In genomic region chr10:125722811-125723210, GRCh38 we compare ENCODE assay signal across 17 cellular contexts. TPM values are rescaled to one million over a fixed set of nuclear protein-coding genes. Genes with fewer than 3 reads are reported as not detected.
DNase-seq lines count a peak whose midpoint lies in the region; ATAC-seq and TF ChIP-seq lines count a peak whose summit lies in the region.
"Had no signal": no experiment of that assay in that cellular context is flagged by ENCODE, and none has a peak within 500 bp of the region (broad histone marks: within the 10 kb centered on the region; RNA-seq: fewer than 3 reads in every experiment).

No MANE protein-coding gene starts in this region.

- no peak overlapping the region for H3K4me3 ChIP-seq in GM23248

- WGBS in GM23248 (ENCODE audit: low coverage in 1 of 2, low lambda C conversion rate in 2 of 2, missing lambda C conversion rate in 2 of 2), 2 experiments: 96 to 98% methylated on average over 1 of the region's 1 CpG

- H3K9ac ChIP-seq in GM23248: peak overlapping the region; percentile 2; the same call in 1 of the 2 replicates

- H3K27me3 ChIP-seq in GM23248 (replicated peaks; ENCODE audit: insufficient read depth): no peaks in the 10 kb centered on the region

- H3K9me3 ChIP-seq in GM23248 (ENCODE audit: low read depth): no peaks in the 10 kb centered on the region

- no peaks in the 10 kb centered on the region for H3K9me3 Mint-ChIP-seq in activated T-cell treated with anti-CD3 and anti-CD28 coated beads, Interleukin-2, amount 50 U/mL, for 24 hours
- H3K9me3 Mint-ChIP-seq in activated T-cell treated with anti-CD3 and anti-CD28 coated beads, Interleukin-2, amount 50 U/mL, for 4 hours: no peaks in the 10 kb centered on the region
- no peaks in the 10 kb centered on the region for H3K9me3 Mint-ChIP-seq in activated T-helper 17 cell treated with anti-CD3 and anti-CD28 coated beads, Interleukin-2, amount 50 U/mL, for 72 hours
- no peaks in the 10 kb centered on the region for H3K9me3 Mint-ChIP-seq in neural crest cell

- peaks cover 39% of the 10 kb centered on the region for H3K79me2 ChIP-seq in GM23248 (ENCODE audit: insufficient read depth)

- H3F3A ChIP-seq in GM23248 (ENCODE audit: insufficient read depth): peaks cover 10% of the 10 kb centered on the region

- in situ Hi-C loops in GM23248 (cut with MboI): loop anchor here (25.0 kb wide), 1 partner anchor 686 kb away; no protein-coding TSS in a partner anchor

- no peaks in the 10 kb centered on the region for H3K27me3 Mint-ChIP-seq in activated T-cell treated with anti-CD3 and anti-CD28 coated beads, Interleukin-2, amount 50 U/mL, for 24 hours
- no peaks in the 10 kb centered on the region for H3K27me3 Mint-ChIP-seq in activated T-cell treated with anti-CD3 and anti-CD28 coated beads, Interleukin-2, amount 50 U/mL, for 4 hours (ENCODE audit: low read depth)
- H3K27me3 Mint-ChIP-seq in activated T-helper 17 cell treated with anti-CD3 and anti-CD28 coated beads, Interleukin-2, amount 50 U/mL, for 72 hours: no peaks in the 10 kb centered on the region
- no peaks in the 10 kb centered on the region for H3K27me3 Mint-ChIP-seq in neural crest cell (ENCODE audit: low read depth)

- H3K4me3 Mint-ChIP-seq in activated T-cell treated with anti-CD3 and anti-CD28 coated beads, Interleukin-2, amount 50 U/mL, for 24 hours: no peak overlapping the region
- no peak overlapping the region for H3K4me3 Mint-ChIP-seq in activated T-cell treated with anti-CD3 and anti-CD28 coated beads, Interleukin-2, amount 50 U/mL, for 4 hours
- no peak overlapping the region for H3K4me3 Mint-ChIP-seq in activated T-helper 17 cell treated with anti-CD3 and anti-CD28 coated beads, Interleukin-2, amount 50 U/mL, for 72 hours
- peak overlapping the region; percentile 36 for H3K4me3 Mint-ChIP-seq in neural crest cell

- no peak overlapping the region for H2AFZ ChIP-seq in GM23248

- H3K27ac ChIP-seq in GM23248: no peak overlapping the region
- H3K27ac ChIP-seq: RWPE1 had no signal

- no peak for ATAC-seq in activated T-cell treated with anti-CD3 and anti-CD28 coated beads, Interleukin-2, amount 50 U/mL, for 4 hours
- ATAC-seq in activated T-helper 17 cell treated with anti-CD3 and anti-CD28 coated beads, Interleukin-2, amount 50 U/mL, for 72 hours (replicated peaks): no peak

- H3K4me1 Mint-ChIP-seq in activated T-cell treated with anti-CD3 and anti-CD28 coated beads, Interleukin-2, amount 50 U/mL, for 24 hours (ENCODE audit: low read depth): peaks cover 34% of the 10 kb centered on the region
- H3K4me1 Mint-ChIP-seq in activated T-cell treated with anti-CD3 and anti-CD28 coated beads, Interleukin-2, amount 50 U/mL, for 4 hours (ENCODE audit: low read depth): peaks cover 35% of the 10 kb centered on the region
- H3K4me1 Mint-ChIP-seq in activated T-helper 17 cell treated with anti-CD3 and anti-CD28 coated beads, Interleukin-2, amount 50 U/mL, for 72 hours: peaks cover 5% of the 10 kb centered on the region
- peaks cover 21% of the 10 kb centered on the region for H3K4me1 Mint-ChIP-seq in neural crest cell

- peaks cover 83% of the 10 kb centered on the region for H3K36me3 Mint-ChIP-seq in activated T-cell treated with anti-CD3 and anti-CD28 coated beads, Interleukin-2, amount 50 U/mL, for 24 hours (ENCODE audit: low read depth)
- peaks cover 42% of the 10 kb centered on the region for H3K36me3 Mint-ChIP-seq in activated T-cell treated with anti-CD3 and anti-CD28 coated beads, Interleukin-2, amount 50 U/mL, for 4 hours (ENCODE audit: insufficient read depth)
- peaks cover 86% of the 10 kb centered on the region for H3K36me3 Mint-ChIP-seq in activated T-helper 17 cell treated with anti-CD3 and anti-CD28 coated beads, Interleukin-2, amount 50 U/mL, for 72 hours (ENCODE audit: low read depth)
- H3K36me3 Mint-ChIP-seq in neural crest cell (ENCODE audit: low read depth): peaks cover 15% of the 10 kb centered on the region

- TF ChIP-seq CTCF in neural crest cell (conservative IDR thresholded peaks at IDR 0.05): no peak

- H3K9me2 ChIP-seq in GM23248 (ENCODE audit: insufficient read depth): no peaks in the 10 kb centered on the region

- H3K4me1 ChIP-seq in GM23248 (ENCODE audit: insufficient read depth): peaks cover 16% of the 10 kb centered on the region

- peaks cover 59% of the 10 kb centered on the region for H3K36me3 ChIP-seq in GM23248 (ENCODE audit: low read depth)

- no peak overlapping the region for H3K4me2 ChIP-seq in GM23248 (ENCODE audit: unreplicated experiment)

- DNase-seq in activated T-cell treated with anti-CD3 and anti-CD28 coated beads, Interleukin-2, amount 50 U/mL, for 24 hours: no peak
- no peak for DNase-seq in activated T-cell treated with anti-CD3 and anti-CD28 coated beads, Interleukin-2, amount 50 U/mL, for 4 hours
- DNase-seq in GM23248: no peak
- DNase-seq in neural crest cell (ENCODE audit: low read depth, low spot score): no peak
- DNase-seq in HT-29 (ENCODE audit: low spot score): no peak
- DNase-seq in NCI-H2196 treated with DMSO at 0.1 percent for 48 hours (lab: John Stamatoyannopoulos, UW; ENCODE audit: unreplicated experiment): no peak
- DNase-seq: ACHN, AML-193, KBM-7, NCI-H1436, NCI-H2029, NCI-H2171, NCI-H446 treated with DMSO at 0.1 percent for 48 hours had no signal

- peak overlapping the region; percentile 60 for H3K27ac Mint-ChIP-seq in activated T-cell treated with anti-CD3 and anti-CD28 coated beads, Interleukin-2, amount 50 U/mL, for 24 hours
- H3K27ac Mint-ChIP-seq in activated T-helper 17 cell treated with anti-CD3 and anti-CD28 coated beads, Interleukin-2, amount 50 U/mL, for 72 hours: peak overlapping the region; percentile 20
- no peak overlapping the region for H3K27ac Mint-ChIP-seq in neural crest cell (ENCODE audit: unreplicated experiment)

- no peaks in the 10 kb centered on the region for H4K20me1 ChIP-seq in GM23248 (ENCODE audit: insufficient read depth)

RNA-seq across cellular contexts. Expression of gene EDRF1, which starts 3.3 kb away (rescaled TPM):
- total RNA-seq in activated T-cell treated with anti-CD3 and anti-CD28 coated beads, Interleukin-2, amount 50 U/mL, for 4 hours: 10 to 100 TPM; 25.4 to 25.6 (median 25.5) TPM
- total RNA-seq in GM23248 (2014; rRNA removed; shearing (Covaris generic)): 13.2 and 16.4 TPM in 2 replicates
- 10.2 and 11.4 TPM in 2 replicates for polyA plus RNA-seq in GM23248 (2016; fragmentation: Nextera tagmentation; extraction: Ambion mirVana)
- total RNA-seq in activated T-helper 17 cell treated with anti-CD3 and anti-CD28 coated beads, Interleukin-2, amount 50 U/mL, for 72 hours: 10 to 100 TPM; 35.9 to 38.0 TPM
- 42.7 and 46.9 TPM in 2 replicates for total RNA-seq in neural crest cell
- total RNA-seq in HT-29 (2014; rRNA removed; shearing (Covaris generic)): 17.4 and 18.7 TPM in 2 replicates

RNA-seq across cellular contexts. Expression of gene TEX36, which starts 39.8 kb away (rescaled TPM):
- not detected for total RNA-seq in activated T-cell treated with anti-CD3 and anti-CD28 coated beads, Interleukin-2, amount 50 U/mL, for 4 hours
- total RNA-seq in GM23248 (2014; rRNA removed; shearing (Covaris generic)): 0.76 TPM in 1 of 2 replicates, not detected in the other
- 0.34 and 0.35 TPM in 2 replicates for polyA plus RNA-seq in GM23248 (2016; fragmentation: Nextera tagmentation; extraction: Ambion mirVana)
- total RNA-seq in activated T-helper 17 cell treated with anti-CD3 and anti-CD28 coated beads, Interleukin-2, amount 50 U/mL, for 72 hours: not detected
- total RNA-seq in neural crest cell: not detected in 2 replicates
- total RNA-seq in HT-29 (2014; rRNA removed; shearing (Covaris generic)): not detected in 2 replicates
- total RNA-seq: H1 had no signal
- polyA plus RNA-seq: H1 had no signal

RNA-seq across cellular contexts. Expression of gene MMP21, which starts 52.8 kb away (rescaled TPM):
- not detected for total RNA-seq in activated T-cell treated with anti-CD3 and anti-CD28 coated beads, Interleukin-2, amount 50 U/mL, for 4 hours
- total RNA-seq in GM23248 (2014; rRNA removed; shearing (Covaris generic)): not detected in 2 replicates
- not detected in 2 replicates for polyA plus RNA-seq in GM23248 (2016; fragmentation: Nextera tagmentation; extraction: Ambion mirVana)
- total RNA-seq in activated T-helper 17 cell treated with anti-CD3 and anti-CD28 coated beads, Interleukin-2, amount 50 U/mL, for 72 hours: not detected
- total RNA-seq in neural crest cell: not detected in 2 replicates
- not detected in 2 replicates for total RNA-seq in HT-29 (2014; rRNA removed; shearing (Covaris generic))
- total RNA-seq: H1, M059J had no signal
- polyA plus RNA-seq: H1 had no signal
